In the genomic region with DNA sequence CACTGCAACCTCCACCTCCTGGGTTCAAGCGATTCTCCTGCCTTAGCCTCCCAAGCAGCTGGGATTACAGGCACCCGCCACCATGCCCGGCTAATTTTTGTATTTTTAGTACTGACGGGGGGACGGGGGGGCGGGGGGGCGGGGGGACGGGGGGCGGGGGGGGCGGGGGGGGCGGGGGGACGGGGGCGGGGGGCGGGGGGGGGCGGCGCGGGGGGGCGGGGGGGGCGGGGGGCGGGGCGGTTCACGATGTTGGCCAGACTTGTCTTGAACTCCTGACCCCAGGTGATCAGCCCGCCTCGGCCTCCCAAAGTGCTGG, we compare ENCODE assay signal across 12 cellular contexts. TPM values are rescaled to one million over a fixed set of nuclear protein-coding genes. Genes with fewer than 3 reads are reported as not detected.
DNase-seq lines count a peak whose midpoint lies in the region; ATAC-seq and TF ChIP-seq lines count a peak whose summit lies in the region.
"Not testable (repeated sequence)": the region's sequence is repeated elsewhere in the genome, so short reads cannot be mapped to it uniquely, and the experiment has no call there.
"Had no signal": no experiment of that assay in that cellular context is flagged by ENCODE, and none has a peak within 500 bp of the region (broad histone marks: within the 10 kb centered on the region; RNA-seq: fewer than 3 reads in every experiment).

No MANE protein-coding gene starts in this region.

- H3K27ac Mint-ChIP-seq in activated CD8-positive, alpha-beta T cell treated with anti-CD3 and anti-CD28 coated beads for 36 hours = peak overlapping the region; percentile 91

- intact Hi-C loops in activated CD8-positive, alpha-beta T cell treated with anti-CD3 and anti-CD28 coated beads for 36 hours (cut with micrococcal nuclease); upper lobe of right lung (cut with DNase I): not testable (repeated sequence)

- not testable (repeated sequence) for TF ChIP-seq CTCF in DND-41 (IDR thresholded peaks at IDR 0.05; ENCODE audit: borderline replicate concordance, extremely low read depth, low read length, poor library complexity, severe bottlenecking); NB4 (IDR thresholded peaks at IDR 0.05; ENCODE audit: low read depth, low read length); activated CD8-positive, alpha-beta T cell treated with anti-CD3 and anti-CD28 coated beads for 36 hours (IDR thresholded peaks at IDR 0.05); cardiac fibroblast (IDR thresholded peaks at IDR 0.05; ENCODE audit: low read depth, low read length); foreskin keratinocyte (conservative IDR thresholded peaks at IDR 0.05); upper lobe of right lung (IDR thresholded peaks at IDR 0.05)

- not testable (repeated sequence) for DNase-seq in DND-41; NB4 (ENCODE audit: low read depth); activated CD8-positive, alpha-beta T cell treated with anti-CD3 and anti-CD28 coated beads for 36 hours; cardiac fibroblast (ENCODE audit: low read depth in 2 of 2); foreskin keratinocyte; mesendoderm; upper lobe of right lung

- H3K9ac ChIP-seq in DND-41 (ENCODE audit: low read depth, low read length) (peak overlapping the region; percentile 91), mesendoderm (ENCODE audit: low read length) (peak overlapping the region; percentile 94)
- not testable (repeated sequence) for H3K9ac ChIP-seq in rectal smooth muscle tissue (ENCODE audit: low read length)

- peaks cover 26% of the 10 kb centered on the region for H3K36me3 Mint-ChIP-seq in activated CD8-positive, alpha-beta T cell treated with anti-CD3 and anti-CD28 coated beads for 36 hours (ENCODE audit: low read depth)

- H3K4me1 ChIP-seq in DND-41 (ENCODE audit: insufficient read depth, low read length) = peaks cover 25% of the 10 kb centered on the region
- H3K4me1 ChIP-seq in foreskin keratinocyte; mesendoderm (ENCODE audit: control insufficient read depth, low read depth, low read length); rectal smooth muscle tissue (ENCODE audit: control insufficient read depth, insufficient read depth, low read length); upper lobe of right lung: not testable (repeated sequence)

- CTCF ChIA-PET in activated CD8-positive, alpha-beta T cell treated with anti-CD3 and anti-CD28 coated beads for 36 hours (lab: Charles Lee) = interaction anchor here (5.6 kb wide), 1 partner anchor 260 kb away, joined by 42 read pairs; no protein-coding TSS in a partner anchor

- H2AFZ ChIP-seq in DND-41 (ENCODE audit: low read depth, low read length) = peak overlapping the region; percentile 85

- peaks cover 18% of the 10 kb centered on the region for H3K79me1 ChIP-seq in mesendoderm (ENCODE audit: low read length)

- H4K8ac ChIP-seq in mesendoderm (ENCODE audit: low read depth, low read length) = peak overlapping the region; percentile 95

- H3K79me2 ChIP-seq in DND-41 (ENCODE audit: insufficient read depth, low read length) (peaks cover 43% of the 10 kb centered on the region), mesendoderm (ENCODE audit: control insufficient read depth, insufficient read depth, low read length) (peaks cover 26% of the 10 kb centered on the region)

- peaks cover 26% of the 10 kb centered on the region for H3K4me1 Mint-ChIP-seq in activated CD8-positive, alpha-beta T cell treated with anti-CD3 and anti-CD28 coated beads for 36 hours (ENCODE audit: low read depth)

- H3K27ac ChIP-seq in DND-41 (ENCODE audit: low read length) (peak overlapping the region; percentile 85), foreskin keratinocyte (peak overlapping the region; percentile 90), rectal smooth muscle tissue (ENCODE audit: low read depth, low read length) (peak overlapping the region; percentile 85), upper lobe of right lung (peak overlapping the region; percentile 90)
- not testable (repeated sequence) for H3K27ac ChIP-seq in mesendoderm (ENCODE audit: low read depth, low read length)

- not testable (repeated sequence) for H2AK5ac ChIP-seq in mesendoderm (ENCODE audit: low read length)

- not testable (repeated sequence) for H4K5ac ChIP-seq in mesendoderm (ENCODE audit: low read length)

- not testable (repeated sequence) for H3K9me3 ChIP-seq in DND-41 (ENCODE audit: insufficient read depth, low read length, severe bottlenecking); upper lobe of right lung

- not testable (repeated sequence) for H3K4ac ChIP-seq in mesendoderm (ENCODE audit: low read depth, low read length)

- H3K4me3 ChIP-seq in DND-41 (ENCODE audit: low read depth in 1 of 2, low read length in 2 of 2) (peak overlapping the region; percentile 82 to 89; a peak in 3 of 4 replicates), NB4 (ENCODE audit: low read depth, low read length) (peak overlapping the region; percentile 97), cardiac fibroblast (replicated peaks in 1 of 2; ENCODE audit: low read depth in 2 of 2, low read length in 2 of 2) (peak overlapping the region; percentile 68 to 91), rectal smooth muscle tissue (ENCODE audit: low read length) (peak overlapping the region; percentile 76), upper lobe of right lung (peak overlapping the region; percentile 96)
- not testable (repeated sequence) for H3K4me3 ChIP-seq in mesendoderm (ENCODE audit: low read length)

- H2BK5ac ChIP-seq in mesendoderm (ENCODE audit: low read length) = not testable (repeated sequence)

- H2BK120ac ChIP-seq in mesendoderm (ENCODE audit: low read depth, low read length) = not testable (repeated sequence)

- POLR2A ChIA-PET in activated CD8-positive, alpha-beta T cell treated with anti-CD3 and anti-CD28 coated beads for 36 hours (lab: Charles Lee) = not testable (repeated sequence)

- no CpG with 5 or more reads among the region's 24 CpGs for WGBS in mesendoderm (ENCODE audit: extremely low coverage, insufficient coverage, low lambda C conversion rate)

- ATAC-seq in DND-41 (ENCODE audit: insufficient read depth, low read depth); activated CD8-positive, alpha-beta T cell treated with anti-CD3 and anti-CD28 coated beads for 36 hours; foreskin keratinocyte; upper lobe of right lung: not testable (repeated sequence)

- not testable (repeated sequence) for H3K27me3 Mint-ChIP-seq in activated CD8-positive, alpha-beta T cell treated with anti-CD3 and anti-CD28 coated beads for 36 hours

- TF ChIP-seq POLR2A in NB4 (IDR thresholded peaks at IDR 0.05; ENCODE audit: extremely low read depth, insufficient read length) = not testable (repeated sequence)

- H3K4me3 Mint-ChIP-seq in activated CD8-positive, alpha-beta T cell treated with anti-CD3 and anti-CD28 coated beads for 36 hours = peak overlapping the region; percentile 84

- H3K27me3 ChIP-seq in DND-41 (ENCODE audit: insufficient read depth, low read length, poor library complexity); foreskin keratinocyte; mesendoderm (ENCODE audit: insufficient read depth, low read length, poor library complexity); rectal smooth muscle tissue (ENCODE audit: control insufficient read depth, insufficient read depth, low read length); upper lobe of right lung: not testable (repeated sequence)

- peaks cover 16% of the 10 kb centered on the region for H3K36me3 ChIP-seq in DND-41 (ENCODE audit: insufficient read depth, low read length)
- H3K36me3 ChIP-seq in mesendoderm (ENCODE audit: control insufficient read depth, insufficient read depth, low read length); upper lobe of right lung: not testable (repeated sequence)
- H3K36me3 ChIP-seq in rectal smooth muscle tissue (ENCODE audit: control insufficient read depth, insufficient read depth, low read length) = peaks cover 11% of the 10 kb centered on the region

- peak overlapping the region; percentile 89 for H3K56ac ChIP-seq in mesendoderm (ENCODE audit: low read length)

- H4K20me1 ChIP-seq in DND-41 (ENCODE audit: insufficient read depth, low read length) = peaks cover 35% of the 10 kb centered on the region

- H3K18ac ChIP-seq in mesendoderm (ENCODE audit: low read length) = not testable (repeated sequence)

- not testable (repeated sequence) for H3K9me3 Mint-ChIP-seq in activated CD8-positive, alpha-beta T cell treated with anti-CD3 and anti-CD28 coated beads for 36 hours

- not testable (repeated sequence) for H2BK15ac ChIP-seq in mesendoderm (replicated peaks; ENCODE audit: low read depth)

- not testable (repeated sequence) for H3K23ac ChIP-seq in mesendoderm (ENCODE audit: low read length)

- H3K4me2 ChIP-seq in DND-41 (ENCODE audit: insufficient read depth, low read length) (peak overlapping the region; percentile 96), mesendoderm (ENCODE audit: low read length) (peak overlapping the region; percentile 62)

RNA-seq across cellular contexts. Expression of gene RAE1, which starts 0.4 kb away (rescaled TPM):
- total RNA-seq in activated CD8-positive, alpha-beta T cell treated with anti-CD3 and anti-CD28 coated beads for 36 hours = 10 to 100 TPM; 41.1 to 42.9 TPM
- 34.1 and 35.0 TPM in 2 replicates for total RNA-seq in foreskin keratinocyte
- 28.4 and 34.2 TPM in 2 replicates for polyA plus RNA-seq in foreskin keratinocyte
- polyA plus RNA-seq in mesendoderm (2013, experiment 1 of 2) = 23.1 TPM
- 22.9 TPM for polyA plus RNA-seq in mesendoderm (2013, experiment 2 of 2)
- total RNA-seq in upper lobe of right lung = 14.9 TPM

RNA-seq across cellular contexts. Expression of gene SPO11, which starts 21.1 kb away (rescaled TPM):
- total RNA-seq in activated CD8-positive, alpha-beta T cell treated with anti-CD3 and anti-CD28 coated beads for 36 hours = not detected
- not detected in 2 replicates for total RNA-seq in foreskin keratinocyte
- not detected in 2 replicates for polyA plus RNA-seq in foreskin keratinocyte
- not detected for polyA plus RNA-seq in mesendoderm (2013, experiment 1 of 2)
- polyA plus RNA-seq in mesendoderm (2013, experiment 2 of 2) = not detected
- not detected for total RNA-seq in upper lobe of right lung
- total RNA-seq: esophagus mucosa, H4, HT1080, lower leg skin had no signal

RNA-seq across cellular contexts. Expression of gene RBM38, which starts 40.5 kb away (rescaled TPM):
- 100 to 1,000 TPM; 114 to 116 TPM for total RNA-seq in activated CD8-positive, alpha-beta T cell treated with anti-CD3 and anti-CD28 coated beads for 36 hours
- total RNA-seq in foreskin keratinocyte = 16.7 and 18.0 TPM in 2 replicates
- 18.0 and 21.2 TPM in 2 replicates for polyA plus RNA-seq in foreskin keratinocyte
- polyA plus RNA-seq in mesendoderm (2013, experiment 1 of 2) = 60.0 TPM
- polyA plus RNA-seq in mesendoderm (2013, experiment 2 of 2) = 60.7 TPM
- 13.4 TPM for total RNA-seq in upper lobe of right lung
